ENCODE assay signal across 9 cellular contexts in genomic region chr10:114499120-114499519, GRCh38.
DNase-seq lines count a peak whose midpoint lies in the region; ATAC-seq and TF ChIP-seq lines count a peak whose summit lies in the region.
"Had no signal": no experiment of that assay in that cellular context is flagged by ENCODE, and none has a peak within 500 bp of the region (broad histone marks: within the 10 kb centered on the region; RNA-seq: fewer than 3 reads in every experiment).

No MANE protein-coding gene starts in this region.

- 71% methylated on average over 2 of the region's 2 CpGs for WGBS in prostate gland

- H3K9me3 ChIP-seq in Loucy (ENCODE audit: insufficient read depth, low read depth, low read length) (no peaks in the 10 kb centered on the region), prostate gland (no peaks in the 10 kb centered on the region)

- TF ChIP-seq CTCF in Loucy (conservative IDR thresholded peaks at IDR 0.05; ENCODE audit: low read length), result no peak
- TF ChIP-seq CTCF in prostate gland (IDR thresholded peaks at IDR 0.05), result no peak

- peak overlapping the region; percentile 79 to 97 (median 94) for H3K27ac Mint-ChIP-seq in naive thymus-derived CD8-positive, alpha-beta T cell

- H3F3A ChIP-seq in Loucy (ENCODE audit: low read depth), result no peaks in the 10 kb centered on the region

- no peak for DNase-seq in naive thymus-derived CD8-positive, alpha-beta T cell
- DNase-seq in HuH-7 (ENCODE audit: low spot score) (no peak), prostate gland (ENCODE audit: low spot score) (no peak), D341Med (ENCODE audit: low spot score) (no peak)
- no peak for DNase-seq in effector CD4-positive, alpha-beta T cell

- peaks cover 3 to 40% (median 15%) of the 10 kb centered on the region in 3 donors for H3K36me3 Mint-ChIP-seq in naive thymus-derived CD8-positive, alpha-beta T cell

- no peaks in the 10 kb centered on the region for H3K27me3 ChIP-seq in Loucy (ENCODE audit: insufficient read depth, low read length, poor library complexity, severe bottlenecking)
- no peaks in the 10 kb centered on the region for H3K27me3 ChIP-seq in prostate gland (replicated peaks; ENCODE audit: insufficient read depth)

- POLR2A ChIA-PET in naive thymus-derived CD8-positive, alpha-beta T cell (lab: Charles Lee), result interaction anchor here (1.0 to 7.3 kb wide), 6 partner anchors 11 to 44 kb away, joined by 3 to 85 read pairs (median 24); no protein-coding TSS in a partner anchor

- no peak for TF ChIP-seq POLR2A in prostate gland (IDR thresholded peaks at IDR 0.05)

- peaks cover 79% of the 10 kb centered on the region for H3K79me2 ChIP-seq in Loucy (ENCODE audit: insufficient read depth, low read length)

- no peaks in the 10 kb centered on the region for H3K9me2 ChIP-seq in Loucy (replicated peaks; ENCODE audit: low read depth, low read length)

- H3K36me3 ChIP-seq in Loucy (ENCODE audit: insufficient read depth, low read length) (peaks cover 30% of the 10 kb centered on the region), prostate gland (no peaks in the 10 kb centered on the region)

- H3K4me1 Mint-ChIP-seq in naive thymus-derived CD8-positive, alpha-beta T cell, result peaks cover 44 to 94% (median 91%) of the 10 kb centered on the region in 4 donors

- no peak overlapping the region for H2AFZ ChIP-seq in Loucy (ENCODE audit: low read length)

- no peak overlapping the region for H3K27ac ChIP-seq in prostate gland

- peaks cover 3% of the 10 kb centered on the region for H4K20me1 ChIP-seq in Loucy (ENCODE audit: insufficient read depth, low read length, poor library complexity, severe bottlenecking)

- H3K27me3 Mint-ChIP-seq in naive thymus-derived CD8-positive, alpha-beta T cell, result no peaks in the 10 kb centered on the region

- peak overlapping the region; percentile 40 to 82 (median 72) for H3K4me3 Mint-ChIP-seq in naive thymus-derived CD8-positive, alpha-beta T cell

- ATAC-seq in GM18907 (IDR thresholded peaks at IDR 0.05; ENCODE audit: unreplicated experiment) (peak; percentile 27), GM21737 (IDR thresholded peaks at IDR 0.05; ENCODE audit: unreplicated experiment) (peak; percentile 28)
- ATAC-seq in naive thymus-derived CD8-positive, alpha-beta T cell, result peak; percentile 20 to 22
- ATAC-seq: K562 had no signal

- H3K4me3 ChIP-seq in Loucy (ENCODE audit: low read length, poor library complexity, severe bottlenecking) (no peak overlapping the region), prostate gland (no peak overlapping the region)
- H3K4me3 ChIP-seq: K562 had no signal

- peak overlapping the region; percentile 6 for H3K9ac ChIP-seq in Loucy (ENCODE audit: low read depth, low read length, poor library complexity, severe bottlenecking)

- intact Hi-C loops in prostate gland (cut with DNase I), result no loop called here

- H3K9me3 Mint-ChIP-seq in naive thymus-derived CD8-positive, alpha-beta T cell, result peaks cover 0 to 2% (median 0%) of the 10 kb centered on the region in 9 donors

- H3K4me2 ChIP-seq in Loucy (ENCODE audit: low read depth, low read length, poor library complexity, severe bottlenecking), result peak overlapping the region; percentile 30

- H3K4me1 ChIP-seq in Loucy (ENCODE audit: insufficient read depth, low read length, poor library complexity, severe bottlenecking) (peaks cover 71% of the 10 kb centered on the region), prostate gland (replicated peaks) (no peaks in the 10 kb centered on the region)
